1 cellular context compared by ENCODE assay signal in the genomic region with DNA sequence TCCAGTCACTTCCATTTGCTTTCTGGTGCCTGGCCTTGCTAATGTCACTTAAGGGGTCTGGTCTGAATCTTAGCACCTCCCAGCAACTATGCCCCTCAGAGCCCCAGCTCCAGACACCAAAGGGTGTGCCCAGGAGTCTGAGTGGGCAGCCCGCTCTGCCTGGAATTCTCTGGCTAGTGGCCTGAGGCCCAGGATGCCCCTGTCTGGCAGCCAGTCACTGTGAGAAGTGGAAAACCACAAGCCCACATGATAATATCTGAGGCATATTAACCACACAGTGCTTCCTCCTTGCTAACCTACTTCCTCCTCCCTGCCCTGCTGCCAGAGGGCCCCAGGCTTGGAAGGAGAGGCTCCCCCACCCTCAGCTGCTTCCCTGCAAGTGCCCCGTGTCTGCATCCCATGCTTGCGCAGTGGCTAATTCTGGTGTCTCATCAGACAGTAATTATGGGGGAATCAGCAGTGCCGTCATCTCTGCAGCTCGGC.
TF ChIP-seq lines count a peak whose summit lies in the region.

No MANE protein-coding gene starts in this region.

TF ChIP-seq in IMR-90, 13 proteins besides CTCF, POLR2A, EP300 and RAD21 (continued from another document):
- TF ChIP-seq CEBPB (IDR thresholded peaks at IDR 0.05; ENCODE audit: low read depth, low read length) (no peak), CHD1 (IDR thresholded peaks at IDR 0.05; ENCODE audit: low read depth, low read length) (no peak), MAFK (IDR thresholded peaks at IDR 0.05; ENCODE audit: low read depth, low read length) (no peak), BHLHE40 (IDR thresholded peaks at IDR 0.05; ENCODE audit: low read depth, low read length) (no peak), MAZ (IDR thresholded peaks at IDR 0.05; ENCODE audit: borderline replicate concordance, low read depth, low read length) (no peak), MXI1 (IDR thresholded peaks at IDR 0.05; ENCODE audit: borderline replicate concordance, low read depth, low read length) (no peak)
